In genomic region chr17:29622337-29623282, GRCh38 we compare ENCODE assay signal across 8 cellular contexts. TPM values are rescaled to one million over a fixed set of nuclear protein-coding genes. Genes with fewer than 3 reads are reported as not detected.
A peak's percentile ranks its signal among the peaks of the same experiment; 100 is the strongest.
DNase-seq lines count a peak whose midpoint lies in the region; ATAC-seq and TF ChIP-seq lines count a peak whose summit lies in the region.

Gene CORO6 (minus strand): TSS chr17:29622912. CDS start chr17:29621421, 1,491 bp downstream.

- H3K27me3 ChIP-seq in ACC112 (ENCODE audit: insufficient read depth, low read length), result no peaks in the 10 kb centered on the region

- TF ChIP-seq CTCF in WI38 (IDR thresholded peaks at IDR 0.05; ENCODE audit: low read depth, low read length), result no peak

- no peak for ATAC-seq in GM21717 (IDR thresholded peaks at IDR 0.05; ENCODE audit: unreplicated experiment)

- TF ChIP-seq POLR2A in GM18951 (IDR thresholded peaks at IDR 0.05; ENCODE audit: extremely low read depth, insufficient read depth, insufficient read length), result peak; percentile 53

- in situ Hi-C loops in GM18951 (cut with MboI; ENCODE audit: low sequenced_read_pairs, unreplicated experiment), result no loop called here

- peak within 1 kb of the TSS; percentile 66 for H2AFZ ChIP-seq in ACC112 (ENCODE audit: low read length, unreplicated experiment)

- H3K4me3 ChIP-seq in ACC112 (ENCODE audit: low read depth, low read length), result peak within 1 kb of the TSS; percentile 89
- H3K4me3 ChIP-seq in WI38 (ENCODE audit: low read depth, low read length), result peak within 1 kb of the TSS; percentile 75

- peak; percentile 66 for DNase-seq in cerebellum (ENCODE audit: low spot score)
- peak; percentile 29 for DNase-seq in kidney glomerular epithelial cell (lab: John Stamatoyannopoulos, UW)
- DNase-seq in stimulated activated CD4-positive, alpha-beta T cell treated with anti-CD3 and anti-CD28 coated beads, Interleukin-1b, Interleukin-23, amount 100 ng/mL, for 4 hours (ENCODE audit: low read depth in 2 of 2), result peak; percentile 60 to 74

- H3K4me1 ChIP-seq in ACC112 (ENCODE audit: control insufficient read depth, insufficient read depth, low read length, unreplicated experiment), result peaks cover 17% of the 10 kb centered on the region

- H3K27ac ChIP-seq in ACC112 (ENCODE audit: low read depth, low read length) (no peak within 1 kb of the TSS), KOPT-K1 (ENCODE audit: low read depth, low read length, poor library complexity, severe bottlenecking) (peak within 1 kb of the TSS; percentile 54)

- H3K79me2 ChIP-seq in ACC112 (ENCODE audit: control insufficient read depth, insufficient read depth, low read length, unreplicated experiment), result no peaks in the 10 kb centered on the region

- H3K36me3 ChIP-seq in ACC112 (ENCODE audit: insufficient read depth, low read length) (no peaks in the 10 kb centered on the region), KOPT-K1 (ENCODE audit: insufficient read depth, low read length) (peaks cover 19% of the 10 kb centered on the region)

- no peaks in the 10 kb centered on the region for H3K9me3 ChIP-seq in KOPT-K1 (ENCODE audit: insufficient read depth, low read length, poor library complexity, severe bottlenecking)

RNA-seq across cellular contexts. Expression of gene CORO6, which starts in this region (rescaled TPM):
- 1.3 TPM for total RNA-seq in cerebellum
